In genomic region chr16:58306327-58306726, GRCh38 we compare ENCODE assay signal across 8 cellular contexts. TPM values are rescaled to one million over a fixed set of nuclear protein-coding genes. Genes with fewer than 3 reads are reported as not detected.
DNase-seq lines count a peak whose midpoint lies in the region; ATAC-seq and TF ChIP-seq lines count a peak whose summit lies in the region.

No MANE protein-coding gene starts in this region.

- H2AFZ ChIP-seq in PC-3 (ENCODE audit: low read length) = no peak overlapping the region

- no peaks in the 10 kb centered on the region for H3K27me3 ChIP-seq in PC-3 (ENCODE audit: low read length)
- H3K27me3 ChIP-seq in ascending aorta = no peaks in the 10 kb centered on the region

- no peak overlapping the region for H3K9ac ChIP-seq in PC-3 (ENCODE audit: low read length)

- BruUV-seq in PC-3 (replicated peaks; lab: Mats Ljungman, UMichigan) = no TSS peak

- POLR2A ChIA-PET in PC-3 (lab: Charles Lee; ENCODE audit: unreplicated experiment) = interaction anchor here (0.6 kb wide), 1 partner anchor 177 kb away, joined by 7 read pairs; no protein-coding TSS in a partner anchor

- intact Hi-C loops in PC-3 (cut with micrococcal nuclease) (loop anchor here (10.0 kb wide), 1 partner anchor 282 kb away; the partner anchor contains the start of gene MMP15), ascending aorta (cut with DNase I) (no loop called here)

- DNase-seq in GM12864 (ENCODE audit: low read depth) = peak; percentile 19
- peak; percentile 11 for DNase-seq in PC-3
- no peak for DNase-seq in ascending aorta (ENCODE audit: low spot score in 2 of 2)
- peak; percentile 16 for DNase-seq in myocyte (ENCODE audit: low read depth)
- no peak for DNase-seq in GF-D8 (lab: John Stamatoyannopoulos, UW)
- no peak for DNase-seq in effector CD8-positive, alpha-beta T cell (lab: John Stamatoyannopoulos, UW)
- DNase-seq in GOT3 (lab: John Stamatoyannopoulos, UW) = no peak

- H3K4me3 ChIP-seq in GM12864 (ENCODE audit: low read depth, low read length) = no peak overlapping the region
- H3K4me3 ChIP-seq in PC-3 (ENCODE audit: low read length) = no peak overlapping the region
- H3K4me3 ChIP-seq in ascending aorta = no peak overlapping the region

- no peak overlapping the region for H3K27ac ChIP-seq in PC-3 (ENCODE audit: low read length)
- H3K27ac ChIP-seq in ascending aorta = no peak overlapping the region

- H3K36me3 ChIP-seq in PC-3 (ENCODE audit: low read depth, low read length) (no peaks in the 10 kb centered on the region), ascending aorta (no peaks in the 10 kb centered on the region)

- 0 out of 2 replicates have a peak, but pooled peaks cover 4% of the 10 kb centered on the region for H3K9me3 ChIP-seq in PC-3 (ENCODE audit: low read length)
- no peaks in the 10 kb centered on the region for H3K9me3 ChIP-seq in ascending aorta

- H3K4me1 ChIP-seq in PC-3 (ENCODE audit: insufficient read depth, low read length) (no peaks in the 10 kb centered on the region), ascending aorta (no peaks in the 10 kb centered on the region)

- no peak for ATAC-seq in PC-3
- no peak for ATAC-seq in HG03342 (IDR thresholded peaks at IDR 0.05; ENCODE audit: unreplicated experiment)

- no peak overlapping the region for H3K4me2 ChIP-seq in PC-3 (ENCODE audit: low read length)

- H3K9me2 ChIP-seq in PC-3 (replicated peaks; ENCODE audit: low read length) = no peaks in the 10 kb centered on the region

- H3K79me2 ChIP-seq in PC-3 (ENCODE audit: low read length) = no peaks in the 10 kb centered on the region

- no peaks in the 10 kb centered on the region for H4K20me1 ChIP-seq in PC-3 (ENCODE audit: low read length)

- TF ChIP-seq CTCF in GM12864 (IDR thresholded peaks at IDR 0.05; ENCODE audit: low read depth, low read length, missing control alignments) (peak; percentile 63), PC-3 (conservative IDR thresholded peaks at IDR 0.05; ENCODE audit: low read depth, low read length) (peak; percentile 50), ascending aorta (IDR thresholded peaks at IDR 0.05) (peak in 2 of 3 experiments; percentile 7 to 31)

- H3F3A ChIP-seq in PC-3 (ENCODE audit: low read length, unreplicated experiment) = no peaks in the 10 kb centered on the region

- CTCF ChIA-PET in PC-3 (lab: Charles Lee) = interaction anchor here (0.7 kb wide), 3 partner anchors 25 to 123 kb away, joined by 5 to 10 read pairs (median 7); no protein-coding TSS in a partner anchor

RNA-seq across cellular contexts. Expression of gene PRSS54, which starts 11.5 kb away (rescaled TPM):
- total RNA-seq in PC-3 (2014; rRNA removed) (not detected in 2 replicates), ascending aorta (not detected), myocyte (not detected in 2 replicates)
- not detected for polyA plus RNA-seq in myocyte (2012)

Comparison
In these comparisons a context has a peak if more than half of its experiments do, and no peak if none do; other contexts are left out.
1. DNase-seq: peak in GM12864 (single experiment), PC-3 (single experiment) and myocyte (single experiment); none in ascending aorta (0 of 2), GF-D8 (single experiment), effector CD8-positive, alpha-beta T cell (single experiment) and GOT3 (single experiment).
2. Peak in every context shown above with its lines, with median percentiles within 50 percentile points of each other: CTCF ChIP-seq.